ENCODE assay signal across 8 cellular contexts in genomic region chr17:43780135-43780534, GRCh38. TPM values are rescaled to one million over a fixed set of nuclear protein-coding genes. Genes with fewer than 3 reads are reported as not detected.
A peak's percentile ranks its signal among the peaks of the same experiment; 100 is the strongest.
DNase-seq lines count a peak whose midpoint lies in the region; ATAC-seq and TF ChIP-seq lines count a peak whose summit lies in the region.

Gene CFAP97D1, plus strand, starts transcription at chr17:43780435. Its CDS starts 28 bp downstream, at chr17:43780463.

- peaks cover 0 to 15% (median 12%) of the 10 kb centered on the region in 4 donors for H3K4me1 Mint-ChIP-seq in naive thymus-derived CD8-positive, alpha-beta T cell

- peak within 1 kb of the TSS; percentile 77 to 90 (median 84) for H3K4me3 Mint-ChIP-seq in naive thymus-derived CD8-positive, alpha-beta T cell

- peak within 1 kb of the TSS in 8 of 10 donors; percentile 19 to 88 (median 76) for H3K27ac Mint-ChIP-seq in naive thymus-derived CD8-positive, alpha-beta T cell

- TF ChIP-seq CTCF in AG04450 (IDR thresholded peaks at IDR 0.05; ENCODE audit: low read depth, low read length) (no peak), dorsolateral prefrontal cortex (IDR thresholded peaks at IDR 0.05 in 54 of 56, conservative IDR thresholded peaks at IDR 0.05 in 2 of 56; ENCODE audit: low read depth in 1 of 56, partially characterized antibody in 56 of 56) (no peak)

- CTCF ChIA-PET in AG04450 (lab: Charles Lee): interaction anchor here (0.7 kb wide), 1 partner anchor 12 kb away, joined by 4 read pairs; no protein-coding TSS in a partner anchor

- no peaks in the 10 kb centered on the region for H3K9me3 ChIP-seq in AG04450 (ENCODE audit: control insufficient read depth, insufficient read depth, low read length)
- H3K9me3 ChIP-seq in MG63: no peaks in the 10 kb centered on the region

- no peak for DNase-seq in AG04450 (ENCODE audit: low read depth, low spot score)
- no peak for DNase-seq in MG63
- DNase-seq in dorsolateral prefrontal cortex: no peak
- DNase-seq in naive thymus-derived CD8-positive, alpha-beta T cell: no peak
- no peak for DNase-seq in sciatic nerve (ENCODE audit: low spot score)
- DNase-seq in NCI-H2171 (lab: John Stamatoyannopoulos, UW): no peak
- no peak for DNase-seq in RKO (ENCODE audit: low spot score)
- DNase-seq in Ammon's horn (ENCODE audit: low spot score): no peak

- no peaks in the 10 kb centered on the region for H3K36me3 Mint-ChIP-seq in naive thymus-derived CD8-positive, alpha-beta T cell

- ATAC-seq in naive thymus-derived CD8-positive, alpha-beta T cell: no peak
- ATAC-seq in sciatic nerve: no peak

- peaks cover 11 to 45% (median 25%) of the 10 kb centered on the region in 5 donors for H3K27me3 Mint-ChIP-seq in naive thymus-derived CD8-positive, alpha-beta T cell

- peaks cover 7% of the 10 kb centered on the region for H3K36me3 ChIP-seq in MG63

- intact Hi-C loops in dorsolateral prefrontal cortex (cut with DNase I): loop anchor here in 1 of 2 donors (5.0 kb wide), 1 partner anchor 67 kb away; the partner anchor contains the start of gene CD300LG
- intact Hi-C loops in sciatic nerve (cut with DNase I): no loop called here

- H3K27ac ChIP-seq in AG04450 (ENCODE audit: low read depth, low read length) (no peak within 1 kb of the TSS), dorsolateral prefrontal cortex (peak within 1 kb of the TSS in 57 of 59 donors; percentile 21 to 100 (median 99))

- POLR2A ChIA-PET in AG04450 (lab: Yijun Ruan, JAX): no interaction called here
- POLR2A ChIA-PET in naive thymus-derived CD8-positive, alpha-beta T cell (lab: Charles Lee): interaction anchor here (0.9 kb wide), 1 partner anchor 91 kb away, joined by 3 read pairs; no protein-coding TSS in a partner anchor

- H3K27me3 ChIP-seq in AG04450 (ENCODE audit: control insufficient read depth, insufficient read depth, low read length) (no peaks in the 10 kb centered on the region), MG63 (no peaks in the 10 kb centered on the region), dorsolateral prefrontal cortex (no peaks in the 10 kb centered on the region)

- H3K4me3 ChIP-seq in AG04450 (ENCODE audit: low read depth, low read length) (peak within 1 kb of the TSS; percentile 86), MG63 (peak within 1 kb of the TSS; percentile 77), dorsolateral prefrontal cortex (peak within 1 kb of the TSS; percentile 79 to 100 (median 97))

- H3K9me3 Mint-ChIP-seq in naive thymus-derived CD8-positive, alpha-beta T cell: no peaks in the 10 kb centered on the region

RNA-seq across cellular contexts. Expression of gene CFAP97D1, which starts in this region (rescaled TPM):
- polyA plus RNA-seq in AG04450 (2011; rRNA removed): 0.02 TPM in 1 of 2 replicates, not detected in the other
- not detected in 2 replicates for polyA minus RNA-seq in AG04450 (2011; rRNA and poly(A)+ RNA removed)
- not detected in 2 replicates for total RNA-seq in MG63 (2014; rRNA removed; shearing (Covaris generic); ENCODE audit: low replicate concordance)
- total RNA-seq in dorsolateral prefrontal cortex (under 1 TPM in 56 of 120 experiments, not detected in 64; 0.07 to 0.89 (median 0.22) TPM), sciatic nerve (not detected)
- not detected for total RNA-seq in naive thymus-derived CD8-positive, alpha-beta T cell
- not detected for polyA plus RNA-seq in naive thymus-derived CD8-positive, alpha-beta T cell
